8 cellular contexts compared by ENCODE assay signal in genomic region chr20:56391596-56392281, GRCh38. TPM values are rescaled to one million over a fixed set of nuclear protein-coding genes. Genes with fewer than 3 reads are reported as not detected.
A peak's percentile ranks its signal among the peaks of the same experiment; 100 is the strongest.
DNase-seq lines count a peak whose midpoint lies in the region; ATAC-seq, FAIRE-seq and TF ChIP-seq lines count a peak whose summit lies in the region.

Gene AURKA, minus strand, starts transcription at chr20:56392215. Its CDS starts 4,018 bp downstream, at chr20:56388197.

- peak within 1 kb of the TSS in 5 of 7 donors; percentile 22 to 90 (median 78) for H3K27ac Mint-ChIP-seq in CD14-positive monocyte
- H3K27ac Mint-ChIP-seq in activated T-helper 2 cell treated with anti-CD3 and anti-CD28 coated beads, Interferon-gamma antibody, Interleukin-2, Interleukin-4, amounts not matched to agents 10 μg/mL and 5 μg/mL and 100 μg/mL, durations not matched to agents 14 hours and 24 hours and 36 hours: no peak within 1 kb of the TSS

- no peaks in the 10 kb centered on the region for H3K27me3 Mint-ChIP-seq in CD14-positive monocyte (ENCODE audit: low read depth in 3 of 3)
- H3K27me3 Mint-ChIP-seq in activated T-helper 2 cell treated with anti-CD3 and anti-CD28 coated beads, Interferon-gamma antibody, Interleukin-2, Interleukin-4, amounts not matched to agents 10 μg/mL and 5 μg/mL and 100 μg/mL, durations not matched to agents 14 hours and 24 hours and 36 hours (ENCODE audit: low read depth): no peaks in the 10 kb centered on the region

- H3K4me1 Mint-ChIP-seq in CD14-positive monocyte: peaks cover 26% of the 10 kb centered on the region
- peaks cover 40% of the 10 kb centered on the region for H3K4me1 Mint-ChIP-seq in activated T-helper 2 cell treated with anti-CD3 and anti-CD28 coated beads, Interferon-gamma antibody, Interleukin-2, Interleukin-4, amounts not matched to agents 10 μg/mL and 5 μg/mL and 100 μg/mL, durations not matched to agents 14 hours and 24 hours and 36 hours (ENCODE audit: low read depth)

- no peak for TF ChIP-seq CTCF in CD14-positive monocyte (IDR thresholded peaks at IDR 0.05)
- TF ChIP-seq CTCF in hepatocyte (IDR thresholded peaks at IDR 0.05; ENCODE audit: poor library complexity): no peak

- DNase-seq in CD14-positive monocyte (ENCODE audit: low spot score) (no peak), hepatocyte (ENCODE audit: low spot score) (peak; percentile 26), RCC 7860 (ENCODE audit: low spot score) (no peak), posterior vena cava (ENCODE audit: low spot score) (no peak)
- DNase-seq in activated T-helper 2 cell treated with anti-CD3 and anti-CD28 coated beads, Interferon-gamma antibody, Interleukin-2, Interleukin-4, amounts not matched to agents 10 μg/mL and 5 μg/mL and 100 μg/mL, durations not matched to agents 14 hours and 24 hours and 36 hours (ENCODE audit: low spot score): no peak
- no peak for DNase-seq in stimulated activated naive CD8-positive, alpha-beta T cell treated with anti-CD3 and anti-CD28 coated beads, Interleukin-15, Interleukin-2, amounts not matched to agents 100 U/mL and 50 U/mL, for 24 hours

- peaks cover 38 to 42% of the 10 kb centered on the region in 2 donors for H3K36me3 Mint-ChIP-seq in CD14-positive monocyte
- H3K36me3 Mint-ChIP-seq in activated T-helper 2 cell treated with anti-CD3 and anti-CD28 coated beads, Interferon-gamma antibody, Interleukin-2, Interleukin-4, amounts not matched to agents 10 μg/mL and 5 μg/mL and 100 μg/mL, durations not matched to agents 14 hours and 24 hours and 36 hours (ENCODE audit: low read depth): peaks cover 58% of the 10 kb centered on the region

- H3K36me3 ChIP-seq in hepatocyte (replicated peaks; ENCODE audit: insufficient read depth, low read depth): no peaks in the 10 kb centered on the region

- intact Hi-C loops in CD14-positive monocyte (cut with micrococcal nuclease) (loop anchor here (5.0 kb wide), 2 partner anchors 36 to 76 kb away; partner anchors contain the start of gene RTF2 (in 2 of the 2)), posterior vena cava (cut with DNase I) (loop anchor here in 1 of 2 donors (10.0 kb wide), 1 partner anchor 73 kb away; the partner anchor contains the start of gene RTF2)
- intact Hi-C loops in activated T-helper 2 cell treated with anti-CD3 and anti-CD28 coated beads, Interferon-gamma antibody, Interleukin-2, Interleukin-4, amounts not matched to agents 10 μg/mL and 5 μg/mL and 100 μg/mL, durations not matched to agents 14 hours and 24 hours and 36 hours (cut with micrococcal nuclease): loop anchor here (1.0 to 2.0 kb wide), 4 partner anchors 19 to 77 kb away; partner anchors contain the start of genes FAM210B and RTF2

- peak within 1 kb of the TSS; percentile 89 for H3K27ac ChIP-seq in hepatocyte

- peak within 1 kb of the TSS; percentile 82 for H3K4me2 ChIP-seq in hepatocyte

- FAIRE-seq in RCC 7860 (lab: Jason Lieb, UNC): no peak

- peak within 1 kb of the TSS; percentile 51 for H3K4me3 ChIP-seq in hepatocyte

- H2AFZ ChIP-seq in hepatocyte: peak within 1 kb of the TSS; percentile 67

- H4K20me1 ChIP-seq in hepatocyte (ENCODE audit: insufficient read depth, poor library complexity, severe bottlenecking): no peaks in the 10 kb centered on the region

- no peaks in the 10 kb centered on the region for H3K9me3 Mint-ChIP-seq in CD14-positive monocyte
- no peaks in the 10 kb centered on the region for H3K9me3 Mint-ChIP-seq in activated T-helper 2 cell treated with anti-CD3 and anti-CD28 coated beads, Interferon-gamma antibody, Interleukin-2, Interleukin-4, amounts not matched to agents 10 μg/mL and 5 μg/mL and 100 μg/mL, durations not matched to agents 14 hours and 24 hours and 36 hours

- no peaks in the 10 kb centered on the region for H3K9me3 ChIP-seq in hepatocyte (ENCODE audit: low read depth)

- peak; percentile 51 for TF ChIP-seq POLR2A in GM19193 (IDR thresholded peaks at IDR 0.05; ENCODE audit: extremely low read depth, insufficient read depth, insufficient read length)

- H3K9me2 ChIP-seq in hepatocyte (replicated peaks; ENCODE audit: insufficient read depth): no peaks in the 10 kb centered on the region

- peaks cover 72% of the 10 kb centered on the region for H3K79me2 ChIP-seq in hepatocyte

- ATAC-seq in HG03342 (IDR thresholded peaks at IDR 0.05; ENCODE audit: unreplicated experiment): peak; percentile 28
- peak; percentile 35 for ATAC-seq in stimulated activated naive CD8-positive, alpha-beta T cell treated with anti-CD3 and anti-CD28 coated beads, Interleukin-15, Interleukin-2, amounts not matched to agents 100 U/mL and 50 U/mL, for 24 hours

- no peaks in the 10 kb centered on the region for H3K27me3 ChIP-seq in hepatocyte

- under 1% methylated on average over 34 of the region's 37 CpGs for WGBS in hepatocyte (ENCODE audit: low lambda C conversion rate, missing lambda C conversion rate)

- peaks cover 10% of the 10 kb centered on the region for H3K4me1 ChIP-seq in hepatocyte (ENCODE audit: insufficient read depth)

- no peak within 1 kb of the TSS for H3K4me3 Mint-ChIP-seq in CD14-positive monocyte
- no peak within 1 kb of the TSS for H3K4me3 Mint-ChIP-seq in activated T-helper 2 cell treated with anti-CD3 and anti-CD28 coated beads, Interferon-gamma antibody, Interleukin-2, Interleukin-4, amounts not matched to agents 10 μg/mL and 5 μg/mL and 100 μg/mL, durations not matched to agents 14 hours and 24 hours and 36 hours (ENCODE audit: low read depth)

RNA-seq across cellular contexts. Expression of gene AURKA, which starts in this region (rescaled TPM):
- polyA plus RNA-seq in CD14-positive monocyte (1 to 10 TPM; 1.4 to 1.5 TPM), hepatocyte (13.4 and 16.4 TPM in 2 replicates)
- 64.8 and 71.1 TPM in 2 replicates for total RNA-seq in activated T-helper 2 cell treated with anti-CD3 and anti-CD28 coated beads, Interferon-gamma antibody, Interleukin-2, Interleukin-4, amounts not matched to agents 10 μg/mL and 5 μg/mL and 100 μg/mL, durations not matched to agents 14 hours and 24 hours and 36 hours
- total RNA-seq in hepatocyte (15.7 and 16.9 TPM in 2 replicates), posterior vena cava (1 to 10 TPM; 1.8 to 2.9 TPM)
